Comparison of ENCODE assay signal across 8 cellular contexts in genomic region chr18:59971144-59971543, GRCh38.
DNase-seq lines count a peak whose midpoint lies in the region; ATAC-seq, FAIRE-seq and TF ChIP-seq lines count a peak whose summit lies in the region.
"Not testable (repeated sequence)": the region's sequence is repeated elsewhere in the genome, so short reads cannot be mapped to it uniquely, and the experiment has no call there.

No MANE protein-coding gene starts in this region.

- H2AFZ ChIP-seq in OCI-LY3 (ENCODE audit: low read depth, low read length); keratinocyte (ENCODE audit: control insufficient read depth, low read length): not testable (repeated sequence)

- H3K36me3 ChIP-seq in OCI-LY3 (replicated peaks; ENCODE audit: low read depth, low read length); keratinocyte (ENCODE audit: control insufficient read depth in 2 of 2, extremely low read depth in 1 of 2, insufficient read depth in 2 of 2, low read length in 2 of 2): not testable (repeated sequence)

- H3K4me3 ChIP-seq in GM12865 (ENCODE audit: low read depth, low read length); OCI-LY3 (ENCODE audit: low read length); keratinocyte (ENCODE audit: control insufficient read depth in 2 of 3, extremely low read depth in 1 of 3, insufficient read depth in 2 of 3, low read depth in 1 of 3, low read length in 3 of 3): not testable (repeated sequence)

- not testable (repeated sequence) for H3K4me1 ChIP-seq in OCI-LY3 (ENCODE audit: low read length)
- peaks cover 24% of the 10 kb centered on the region for H3K4me1 ChIP-seq in keratinocyte (ENCODE audit: control insufficient read depth, extremely low read depth, insufficient read depth, low read length)

- peak overlapping the region; percentile 3; the same call in 1 of the 2 replicates for H3K4me2 ChIP-seq in OCI-LY3 (ENCODE audit: low read length)
- not testable (repeated sequence) for H3K4me2 ChIP-seq in keratinocyte (ENCODE audit: control insufficient read depth, extremely low read depth, insufficient read depth, low read depth, low read length)

- H3K79me2 ChIP-seq in OCI-LY3 (ENCODE audit: low read length); keratinocyte (ENCODE audit: control insufficient read depth, insufficient read depth, low read length): not testable (repeated sequence)

- TF ChIP-seq CTCF in GM12865 (IDR thresholded peaks at IDR 0.05; ENCODE audit: insufficient read depth, low read depth, low read length, missing control alignments); OCI-LY3 (IDR thresholded peaks at IDR 0.05; ENCODE audit: low read depth, low read length); keratinocyte (optimal IDR thresholded peaks at IDR 0.05 in 1 of 3, IDR thresholded peaks at IDR 0.05 in 1 of 3, conservative IDR thresholded peaks at IDR 0.05 in 1 of 3; ENCODE audit: extremely low read depth in 1 of 3, insufficient read depth in 2 of 3, low read length in 3 of 3): not testable (repeated sequence)

- FAIRE-seq in keratinocyte (lab: Jason Lieb, UNC), result peak; percentile 43

- dilution Hi-C loops in keratinocyte (cut with MboI; ENCODE audit: extremely low pct_ligation_motif_present, low sequenced_read_pairs), result not testable (repeated sequence)

- ATAC-seq in GM18907 (IDR thresholded peaks at IDR 0.05; ENCODE audit: unreplicated experiment) (peak; percentile 82), GM21360 (IDR thresholded peaks at IDR 0.05; ENCODE audit: unreplicated experiment) (peak; percentile 67), HG02588 (IDR thresholded peaks at IDR 0.05; ENCODE audit: unreplicated experiment) (peak; percentile 61), HG03060 (IDR thresholded peaks at IDR 0.05; ENCODE audit: low read depth, unreplicated experiment) (peak; percentile 66), HG03439 (IDR thresholded peaks at IDR 0.05; ENCODE audit: unreplicated experiment) (peak; percentile 63)

- not testable (repeated sequence) for H3K27ac ChIP-seq in OCI-LY3 (ENCODE audit: low read length); keratinocyte (ENCODE audit: control insufficient read depth, insufficient read depth, low read length)

- peak; percentile 31 for DNase-seq in GM12865 (ENCODE audit: low read depth)
- DNase-seq in keratinocyte (ENCODE audit: low read depth, low spot score), result not testable (repeated sequence)

- H3K9me1 ChIP-seq in keratinocyte (ENCODE audit: control insufficient read depth, extremely low read depth, insufficient read depth, low read length), result not testable (repeated sequence)

- not testable (repeated sequence) for H3K9ac ChIP-seq in OCI-LY3 (ENCODE audit: low read length); keratinocyte (ENCODE audit: control insufficient read depth, extremely low read depth, insufficient read depth, low read length)

- not testable (repeated sequence) for H3K27me3 ChIP-seq in OCI-LY3 (ENCODE audit: low read depth, low read length); keratinocyte (ENCODE audit: control insufficient read depth, extremely low read depth, insufficient read depth, low read length)

- not testable (repeated sequence) for H3K9me3 ChIP-seq in OCI-LY3 (ENCODE audit: insufficient read depth, low read length); keratinocyte (ENCODE audit: control insufficient read depth, low read depth, low read length)

- H4K20me1 ChIP-seq in OCI-LY3 (ENCODE audit: insufficient read depth, low read length); keratinocyte (ENCODE audit: control insufficient read depth, extremely low read depth, insufficient read depth, low read length): not testable (repeated sequence)
